Comparison of ENCODE assay signal across 26 cellular contexts in genomic region chr6:31375699-31376098, GRCh38.
"Had no signal": no experiment of that assay in that cellular context is flagged by ENCODE, and none has a peak within 500 bp of the region (broad histone marks: within the 10 kb centered on the region; RNA-seq: fewer than 3 reads in every experiment).

No MANE protein-coding gene starts in this region.

- H3K4me3 ChIP-seq: colonic mucosa, esophagus squamous epithelium, gastrocnemius medialis, heart right ventricle, left lung, lower lobe of right lung, mucosa of descending colon had no signal

- H3K4me1 ChIP-seq: colonic mucosa, esophagus squamous epithelium, gastrocnemius medialis, heart right ventricle, left lung, lower lobe of right lung had no signal

- H3K27ac ChIP-seq: colonic mucosa, epithelial cell of prostate, esophagus squamous epithelium, gastrocnemius medialis, heart right ventricle, left lung, lower lobe of right lung had no signal

- H3K36me3 ChIP-seq: colonic mucosa, esophagus squamous epithelium, gastrocnemius medialis, heart right ventricle, left lung, lower lobe of right lung had no signal

- FAIRE-seq: endometrium, islet of Langerhans, keratinocyte had no signal

- ATAC-seq: effector memory CD8-positive, alpha-beta T cell; esophagus mucosa; gastrocnemius medialis; heart right ventricle; left cardiac atrium; left lung; left ventricle myocardium superior; lower lobe of right lung; mucosa of descending colon had no signal

- H3K9me3 ChIP-seq: colonic mucosa, esophagus squamous epithelium, left lung, lower lobe of right lung, mucosa of descending colon had no signal

- H3K27me3 ChIP-seq: colonic mucosa had no signal

- DNase-seq: colonic mucosa; cortex of kidney; effector CD8-positive, alpha-beta T cell; effector memory CD8-positive, alpha-beta T cell; endodermal cell; erythroblast; esophagus squamous epithelium; foreskin fibroblast; foreskin melanocyte; gastrocnemius medialis; glutamatergic neuron; head of caudate nucleus; heart right ventricle; hippocampal formation; left cardiac atrium; left lung; left ventricle myocardium superior; lower lobe of right lung; mesenchymal stem cell; mucosa of descending colon; naive B cell had no signal
